In genomic region chr10:87026747-87027508, GRCh38 we compare ENCODE assay signal across 11 cellular contexts. TPM values are rescaled to one million over a fixed set of nuclear protein-coding genes. Genes with fewer than 3 reads are reported as not detected.
"Had no signal": no experiment of that assay in that cellular context is flagged by ENCODE, and none has a peak within 500 bp of the region (broad histone marks: within the 10 kb centered on the region; RNA-seq: fewer than 3 reads in every experiment).

No MANE protein-coding gene starts in this region.

RNA-seq across cellular contexts. Expression of gene FAM25A, which starts 6.8 kb away (rescaled TPM):
- total RNA-seq: activated B cell treated with CpG ODN at 0.5 μM for 24 hours; activated CD4-positive, alpha-beta memory T cell treated with anti-CD3 and anti-CD28 coated beads, Interleukin-2, amount 10 ng/mL, durations not matched to agents 7 days and 5 days; activated CD4-positive, alpha-beta T cell treated with anti-CD3 and anti-CD28 coated beads, Interleukin-2, amount 10 ng/mL, durations not matched to agents 24 days and 14 days; activated CD8-positive, alpha-beta memory T cell treated with anti-CD3 and anti-CD28 coated beads, Interleukin-2, amount 10 ng/mL, durations not matched to agents 7 days and 5 days; activated CD8-positive, alpha-beta T cell treated with anti-CD3 and anti-CD28 coated beads, Interleukin-2, amount 10 ng/mL, durations not matched to agents 7 days and 5 days; activated naive CD8-positive, alpha-beta T cell treated with anti-CD3 and anti-CD28 coated beads, Interleukin-2, amount 10 ng/mL, durations not matched to agents 7 days and 5 days; activated T-helper 2 cell treated with anti-CD3 and anti-CD28 coated beads, Interferon-gamma antibody, Interleukin-2, Interleukin-4, amounts not matched to agents 10 μg/mL and 5 μg/mL and 100 μg/mL, durations not matched to agents 14 hours and 24 hours and 36 hours; ascending aorta; cardiac muscle cell; chondrocyte had no signal
- polyA plus RNA-seq: adipose tissue, cardiac muscle cell had no signal

RNA-seq across cellular contexts. Expression of gene ADIRF, which starts 58.6 kb away (rescaled TPM):
- total RNA-seq: activated CD4-positive, alpha-beta memory T cell treated with anti-CD3 and anti-CD28 coated beads, Interleukin-2, amount 10 ng/mL, durations not matched to agents 7 days and 5 days; activated CD4-positive, alpha-beta T cell treated with anti-CD3 and anti-CD28 coated beads, Interleukin-2, amount 10 ng/mL, durations not matched to agents 24 days and 14 days; activated CD8-positive, alpha-beta memory T cell treated with anti-CD3 and anti-CD28 coated beads, Interleukin-2, amount 10 ng/mL, durations not matched to agents 7 days and 5 days; activated CD8-positive, alpha-beta T cell treated with anti-CD3 and anti-CD28 coated beads, Interleukin-2, amount 10 ng/mL, durations not matched to agents 7 days and 5 days; activated naive CD8-positive, alpha-beta T cell treated with anti-CD3 and anti-CD28 coated beads, Interleukin-2, amount 10 ng/mL, durations not matched to agents 7 days and 5 days; activated T-helper 2 cell treated with anti-CD3 and anti-CD28 coated beads, Interferon-gamma antibody, Interleukin-2, Interleukin-4, amounts not matched to agents 10 μg/mL and 5 μg/mL and 100 μg/mL, durations not matched to agents 14 hours and 24 hours and 36 hours; cardiac muscle cell had no signal
